25 cellular contexts compared by ENCODE assay signal in genomic region chrX:150334100-150334499, GRCh38.
"Had no signal": no experiment of that assay in that cellular context is flagged by ENCODE, and none has a peak within 500 bp of the region (broad histone marks: within the 10 kb centered on the region; RNA-seq: fewer than 3 reads in every experiment).

No MANE protein-coding gene starts in this region.

- H3K27me3 ChIP-seq: ovary, suprapubic skin, transverse colon, upper lobe of right lung, uterus had no signal

- H3K36me3 ChIP-seq: ovary, suprapubic skin, transverse colon, upper lobe of right lung, uterus had no signal

- H3K4me2 ChIP-seq: smooth muscle cell had no signal

- H3K4me3 ChIP-seq: dorsolateral prefrontal cortex, lung, ovary, smooth muscle cell, suprapubic skin, transverse colon, upper lobe of right lung, uterus had no signal

- H3K4me1 ChIP-seq: suprapubic skin, transverse colon, upper lobe of right lung, uterus had no signal

- H3K27ac ChIP-seq: dorsolateral prefrontal cortex, epithelial cell of prostate, ovary, suprapubic skin, transverse colon, upper lobe of right lung, uterus had no signal

- DNase-seq: dorsolateral prefrontal cortex; effector CD4-positive, alpha-beta T cell; endodermal cell; head of caudate nucleus; hippocampal formation; left colon; natural killer cell; occipital lobe; ovary; posterior cingulate gyrus; retina; stimulated activated CD4-positive, alpha-beta T cell treated with anti-CD3 and anti-CD28 coated beads, Interleukin-12 subunit alpha, Interleukin-12 subunit beta, amount 100 ng/mL, for 4 hours; stimulated activated CD4-positive, alpha-beta T cell treated with anti-CD3 and anti-CD28 coated beads, Interleukin-1b, Interleukin-23, amount 100 ng/mL, for 48 hours; stimulated activated CD4-positive, alpha-beta T cell treated with anti-CD3 and anti-CD28 coated beads, Interleukin-4, amount 100 ng/mL, for 1 hour; stimulated activated CD8-positive, alpha-beta memory T cell treated with anti-CD3 and anti-CD28 coated beads, Interleukin-4, amount 100 ng/mL, for 48 hours; stimulated activated naive CD8-positive, alpha-beta T cell treated with anti-CD3 and anti-CD28 coated beads, Interleukin-15, amount 100 ng/mL, for 72 hours; transverse colon; upper lobe of right lung; uterus had no signal

- ATAC-seq: esophagus mucosa; left colon; natural killer cell; sciatic nerve; stimulated activated naive CD8-positive, alpha-beta T cell treated with anti-CD3 and anti-CD28 coated beads, Interleukin-15, amount 100 ng/mL, for 72 hours; upper lobe of right lung had no signal

- H3K9me3 ChIP-seq: ovary, suprapubic skin, transverse colon, upper lobe of right lung, uterus had no signal
